ENCODE assay signal across 18 cellular contexts in genomic region chr10:87506988-87507387, GRCh38. TPM values are rescaled to one million over a fixed set of nuclear protein-coding genes. Genes with fewer than 3 reads are reported as not detected.
DNase-seq lines count a peak whose midpoint lies in the region; ATAC-seq, FAIRE-seq and TF ChIP-seq lines count a peak whose summit lies in the region.
"Had no signal": no experiment of that assay in that cellular context is flagged by ENCODE, and none has a peak within 500 bp of the region (broad histone marks: within the 10 kb centered on the region; RNA-seq: fewer than 3 reads in every experiment).

No MANE protein-coding gene starts in this region.

- no peak overlapping the region for H4K8ac ChIP-seq in mesenchymal stem cell (ENCODE audit: low read length)

- H2AFZ ChIP-seq in Loucy (ENCODE audit: low read length): no peak overlapping the region
- H2AFZ ChIP-seq in mesenchymal stem cell (ENCODE audit: low read depth, low read length): no peak overlapping the region

- H3K27me3 ChIP-seq in BLaER1 (no peaks in the 10 kb centered on the region), Loucy (ENCODE audit: insufficient read depth, low read length, poor library complexity, severe bottlenecking) (peaks cover 33% of the 10 kb centered on the region), mesenchymal stem cell (ENCODE audit: control insufficient read depth in 1 of 2, insufficient read depth in 1 of 2, low read length in 2 of 2) (no peaks in the 10 kb centered on the region), pancreas (no peaks in the 10 kb centered on the region)
- H3K27me3 ChIP-seq: SJCRH30, transverse colon had no signal

- 100% methylated on average over 2 of the region's 3 CpGs for WGBS in mesenchymal stem cell
- 80 to 81% methylated on average over 3 of the region's 3 CpGs for WGBS in pancreas, 2 donors

- no peak overlapping the region for H2BK5ac ChIP-seq in mesenchymal stem cell (ENCODE audit: low read depth, low read length, poor library complexity, severe bottlenecking)

- no peak overlapping the region for H3K18ac ChIP-seq in mesenchymal stem cell (ENCODE audit: low read depth in 1 of 2, low read length in 2 of 2)

- peaks cover 25% of the 10 kb centered on the region for H3K4me1 ChIP-seq in BLaER1
- peaks cover 48% of the 10 kb centered on the region for H3K4me1 ChIP-seq in Loucy (ENCODE audit: insufficient read depth, low read length, poor library complexity, severe bottlenecking)
- no peaks in the 10 kb centered on the region for H3K4me1 ChIP-seq in mesenchymal stem cell (ENCODE audit: control insufficient read depth, insufficient read depth, low read depth, low read length)
- peaks cover 7 to 32% (median 23%) of the 10 kb centered on the region in 3 donors for H3K4me1 ChIP-seq in pancreas

- H3K79me2 ChIP-seq in Loucy (ENCODE audit: insufficient read depth, low read length): peaks cover 31% of the 10 kb centered on the region

- peak overlapping the region in 1 of 5 experiments; percentile 91 for H3K27ac Mint-ChIP-seq in brain
- H3K27ac Mint-ChIP-seq: activated B cell treated with CpG ODN at 0.5 μM for 24 hours had no signal

- no peak for ATAC-seq in pancreas

- FAIRE-seq in pancreas (lab: Jason Lieb, UNC): no peak
- no peak for FAIRE-seq in GM12891 (lab: Jason Lieb, UNC)
- FAIRE-seq: colon had no signal

- H2BK12ac ChIP-seq in mesenchymal stem cell (ENCODE audit: low read length in 2 of 2): no peak overlapping the region

- H3K4ac ChIP-seq in mesenchymal stem cell (ENCODE audit: low read depth in 1 of 2, low read length in 2 of 2): no peak overlapping the region

- no peaks in the 10 kb centered on the region for H3F3A ChIP-seq in Loucy (ENCODE audit: low read depth)

- H3K36me3 Mint-ChIP-seq in brain: peaks cover 23% of the 10 kb centered on the region

- no peak overlapping the region for H3K14ac ChIP-seq in mesenchymal stem cell (ENCODE audit: low read length in 2 of 2)

- H3K9me3 Mint-ChIP-seq in brain: no peaks in the 10 kb centered on the region
- H3K9me3 Mint-ChIP-seq: activated B cell treated with CpG ODN at 0.5 μM for 24 hours had no signal

- H3K27ac ChIP-seq in BLaER1: no peak overlapping the region
- H3K27ac ChIP-seq in mesenchymal stem cell (ENCODE audit: low read length, poor library complexity, severe bottlenecking): no peak overlapping the region
- H3K27ac ChIP-seq in pancreas: no peak overlapping the region
- H3K27ac ChIP-seq: esophagus squamous epithelium, SJCRH30, transverse colon had no signal

- DNase-seq in mesenchymal stem cell (no peak), pancreas (no peak), GM12891 (ENCODE audit: insufficient read length, low spot score) (no peak), CD1c-positive myeloid dendritic cell (ENCODE audit: extremely low spot score) (no peak)
- DNase-seq in activated T-cell treated with anti-CD3 and anti-CD28 coated beads, Interleukin-2, amount 50 U/mL, for 48 hours: no peak
- DNase-seq: activated B cell treated with CpG ODN at 0.5 μM for 24 hours; activated CD8-positive, alpha-beta memory T cell treated with anti-CD3 and anti-CD28 coated beads, Interleukin-2, amount 50 U/mL, for 48 hours; DMS53; esophagus squamous epithelium; mesendoderm; NCI-H2029 treated with DMSO at 0.1 percent for 48 hours; NK-92 treated with Interleukin-12 subunit alpha and Interleukin-12 subunit beta, amount 100 ng/mL, for 24 hours; SJCRH30; transverse colon had no signal

- TF ChIP-seq CTCF in Loucy (conservative IDR thresholded peaks at IDR 0.05; ENCODE audit: low read length): no peak
- no peak for TF ChIP-seq CTCF in brain (conservative IDR thresholded peaks at IDR 0.05)
- TF ChIP-seq CTCF in pancreas (IDR thresholded peaks at IDR 0.05): no peak

- H3K9ac ChIP-seq in BLaER1: no peak overlapping the region
- peak overlapping the region; percentile 76 for H3K9ac ChIP-seq in Loucy (ENCODE audit: low read depth, low read length, poor library complexity, severe bottlenecking)
- peak overlapping the region; percentile 94 for H3K9ac ChIP-seq in mesenchymal stem cell (ENCODE audit: low read length)

- peaks cover 7% of the 10 kb centered on the region; the same call in 1 of the 2 replicates for H3K36me3 ChIP-seq in BLaER1
- no peaks in the 10 kb centered on the region for H3K36me3 ChIP-seq in Loucy (ENCODE audit: insufficient read depth, low read length)
- H3K36me3 ChIP-seq in mesenchymal stem cell (ENCODE audit: control insufficient read depth in 1 of 2, insufficient read depth in 2 of 2, low read depth in 1 of 2, low read length in 2 of 2): peaks cover 0 to 33% of the 10 kb centered on the region in 2 experiments
- H3K36me3 ChIP-seq in pancreas: no peaks in the 10 kb centered on the region

- peak overlapping the region; percentile 94; the same call in 1 of the 2 replicates for H3K4me2 ChIP-seq in BLaER1
- H3K4me2 ChIP-seq in Loucy (ENCODE audit: low read depth, low read length, poor library complexity, severe bottlenecking): peak overlapping the region; percentile 92
- H3K4me2 ChIP-seq in mesenchymal stem cell (ENCODE audit: low read length, poor library complexity, severe bottlenecking): no peak overlapping the region

- H3K9me2 ChIP-seq in Loucy (replicated peaks; ENCODE audit: low read depth, low read length): no peaks in the 10 kb centered on the region

- H3K4me3 ChIP-seq in BLaER1 (no peak overlapping the region), Loucy (ENCODE audit: low read length, poor library complexity, severe bottlenecking) (peak overlapping the region; percentile 95), mesenchymal stem cell (ENCODE audit: insufficient read depth in 1 of 2, low read depth in 1 of 2, low read length in 2 of 2) (peak overlapping the region in 1 of 2 experiments; percentile 97), pancreas (no peak overlapping the region)
- H3K4me3 ChIP-seq: esophagus squamous epithelium had no signal

- TF ChIP-seq POLR2A in GM12891 (IDR thresholded peaks at IDR 0.05; ENCODE audit: low read depth, low read length): no peak

- no peak overlapping the region for H2BK15ac ChIP-seq in mesenchymal stem cell (ENCODE audit: low read depth, poor library complexity, severe bottlenecking)

- H3K9me3 ChIP-seq in BLaER1 (no peaks in the 10 kb centered on the region), Loucy (ENCODE audit: insufficient read depth, low read depth, low read length) (no peaks in the 10 kb centered on the region), mesenchymal stem cell (ENCODE audit: control insufficient read depth, low read length) (no peaks in the 10 kb centered on the region), pancreas (no peaks in the 10 kb centered on the region)
- H3K9me3 ChIP-seq: esophagus squamous epithelium, SJCRH30, transverse colon had no signal

- no peak overlapping the region for H2AK5ac ChIP-seq in mesenchymal stem cell (ENCODE audit: low read length, severe bottlenecking)

- H3K27me3 Mint-ChIP-seq in brain: no peaks in the 10 kb centered on the region
- H3K27me3 Mint-ChIP-seq: activated B cell treated with CpG ODN at 0.5 μM for 24 hours had no signal

- H3K79me1 ChIP-seq in mesenchymal stem cell (replicated peaks; ENCODE audit: low read length, poor library complexity, severe bottlenecking): peaks cover 6% of the 10 kb centered on the region

- no peak overlapping the region for H3K23ac ChIP-seq in mesenchymal stem cell (ENCODE audit: low read length in 2 of 2)

- intact Hi-C loops in pancreas (cut with DNase I): no loop called here

- H4K20me1 ChIP-seq in BLaER1 (peaks cover 23% of the 10 kb centered on the region), Loucy (ENCODE audit: insufficient read depth, low read length, poor library complexity, severe bottlenecking) (peaks cover 26% of the 10 kb centered on the region)

- H2BK120ac ChIP-seq in mesenchymal stem cell (ENCODE audit: low read depth, low read length): no peak overlapping the region

- H4K91ac ChIP-seq in mesenchymal stem cell (ENCODE audit: low read length): no peak overlapping the region

- H3K4me3 Mint-ChIP-seq in brain: peak overlapping the region; percentile 88 to 96 (median 91)

- peaks cover 60% of the 10 kb centered on the region for H3K4me1 Mint-ChIP-seq in brain

TF ChIP-seq in GM12891, 5 proteins besides CTCF, POLR2A, EP300 and RAD21:
- TF ChIP-seq PAX5 (IDR thresholded peaks at IDR 0.05; ENCODE audit: insufficient read depth, low read length, severe bottlenecking) (no peak), TAF1 (IDR thresholded peaks at IDR 0.05; ENCODE audit: low read depth, low read length) (no peak), SPI1 (IDR thresholded peaks at IDR 0.05; ENCODE audit: low read depth, low read length) (no peak), POU2F2 (IDR thresholded peaks at IDR 0.05; ENCODE audit: low read depth, low read length) (no peak), POLR2AphosphoS5 (IDR thresholded peaks at IDR 0.05; ENCODE audit: low read depth, low read length) (no peak)

RNA-seq across cellular contexts. Expression of gene MINPP1, which starts 2.3 kb away (rescaled TPM):
- polyA plus RNA-seq in brain (ENCODE audit: insufficient read depth, low read depth, low replicate concordance) (9.7 TPM), pancreas (1 to 10 TPM; 5.5 to 9.7 TPM)
- polyA plus RNA-seq in mesenchymal stem cell (2013, experiment 1 of 2): 28.8 TPM
- 34.2 TPM for polyA plus RNA-seq in mesenchymal stem cell (2013, experiment 2 of 2)
- total RNA-seq in pancreas: 10 to 100 TPM in 3 of 6 donors, 1 to 10 TPM in 3; 6.1 to 11.9 (median 10.3) TPM
- 5.6 TPM for polyA plus RNA-seq in GM12891 (2012; ENCODE audit: low read depth, missing spikeins)
